In genomic region chr6:106300944-106301343, GRCh38 we compare ENCODE assay signal across 8 cellular contexts. TPM values are rescaled to one million over a fixed set of nuclear protein-coding genes. Genes with fewer than 3 reads are reported as not detected.
DNase-seq lines count a peak whose midpoint lies in the region; FAIRE-seq and TF ChIP-seq lines count a peak whose summit lies in the region.

No MANE protein-coding gene starts in this region.

- no peaks in the 10 kb centered on the region for H3K27me3 Mint-ChIP-seq in astrocyte (ENCODE audit: low read depth, unreplicated experiment)
- H3K27me3 Mint-ChIP-seq in activated T-helper 2 cell treated with anti-CD3 and anti-CD28 coated beads, Interferon-gamma antibody, Interleukin-2, Interleukin-4, amounts not matched to agents 10 μg/mL and 5 μg/mL and 100 μg/mL, durations not matched to agents 14 hours and 24 hours and 36 hours (ENCODE audit: low read depth): no peaks in the 10 kb centered on the region

- intact Hi-C loops in activated T-helper 2 cell treated with anti-CD3 and anti-CD28 coated beads, Interferon-gamma antibody, Interleukin-2, Interleukin-4, amounts not matched to agents 10 μg/mL and 5 μg/mL and 100 μg/mL, durations not matched to agents 14 hours and 24 hours and 36 hours (cut with micrococcal nuclease): loop anchor here (1.0 to 5.0 kb wide), 3 partner anchors 79 to 870 kb away; no protein-coding TSS in a partner anchor

- no peaks in the 10 kb centered on the region for H3K27me3 ChIP-seq in astrocyte (ENCODE audit: insufficient read depth, low read length)

- no peak overlapping the region for H3K4me3 Mint-ChIP-seq in astrocyte (ENCODE audit: unreplicated experiment)
- no peak overlapping the region for H3K4me3 Mint-ChIP-seq in activated T-helper 2 cell treated with anti-CD3 and anti-CD28 coated beads, Interferon-gamma antibody, Interleukin-2, Interleukin-4, amounts not matched to agents 10 μg/mL and 5 μg/mL and 100 μg/mL, durations not matched to agents 14 hours and 24 hours and 36 hours (ENCODE audit: low read depth)

- H3K4me2 ChIP-seq in astrocyte (ENCODE audit: low read length): no peak overlapping the region

- H3K4me1 Mint-ChIP-seq in astrocyte (ENCODE audit: low read depth, unreplicated experiment): no peaks in the 10 kb centered on the region
- H3K4me1 Mint-ChIP-seq in activated T-helper 2 cell treated with anti-CD3 and anti-CD28 coated beads, Interferon-gamma antibody, Interleukin-2, Interleukin-4, amounts not matched to agents 10 μg/mL and 5 μg/mL and 100 μg/mL, durations not matched to agents 14 hours and 24 hours and 36 hours (ENCODE audit: low read depth): peaks cover 13% of the 10 kb centered on the region

- H3K9me3 ChIP-seq in astrocyte (ENCODE audit: insufficient read depth, low read depth, low read length): no peaks in the 10 kb centered on the region

- H3K36me3 Mint-ChIP-seq in astrocyte (ENCODE audit: low read depth, unreplicated experiment): peaks cover 2% of the 10 kb centered on the region
- peaks cover 4% of the 10 kb centered on the region for H3K36me3 Mint-ChIP-seq in activated T-helper 2 cell treated with anti-CD3 and anti-CD28 coated beads, Interferon-gamma antibody, Interleukin-2, Interleukin-4, amounts not matched to agents 10 μg/mL and 5 μg/mL and 100 μg/mL, durations not matched to agents 14 hours and 24 hours and 36 hours (ENCODE audit: low read depth)

- no peak overlapping the region for H3K9ac ChIP-seq in astrocyte (ENCODE audit: low read length)

- no peak overlapping the region for H3K27ac Mint-ChIP-seq in astrocyte (ENCODE audit: unreplicated experiment)
- no peak overlapping the region for H3K27ac Mint-ChIP-seq in activated T-helper 2 cell treated with anti-CD3 and anti-CD28 coated beads, Interferon-gamma antibody, Interleukin-2, Interleukin-4, amounts not matched to agents 10 μg/mL and 5 μg/mL and 100 μg/mL, durations not matched to agents 14 hours and 24 hours and 36 hours

- H3K4me1 ChIP-seq in astrocyte (ENCODE audit: insufficient read depth, low read length): no peaks in the 10 kb centered on the region

- peaks cover 16% of the 10 kb centered on the region for H4K20me1 ChIP-seq in astrocyte (ENCODE audit: insufficient read depth, low read length)

- no peaks in the 10 kb centered on the region for H3K9me3 Mint-ChIP-seq in astrocyte (ENCODE audit: unreplicated experiment)
- no peaks in the 10 kb centered on the region for H3K9me3 Mint-ChIP-seq in activated T-helper 2 cell treated with anti-CD3 and anti-CD28 coated beads, Interferon-gamma antibody, Interleukin-2, Interleukin-4, amounts not matched to agents 10 μg/mL and 5 μg/mL and 100 μg/mL, durations not matched to agents 14 hours and 24 hours and 36 hours

- TF ChIP-seq CTCF in HFF-Myc (IDR thresholded peaks at IDR 0.05; ENCODE audit: low read depth, low read length, missing control alignments) (peak; percentile 41), astrocyte (IDR thresholded peaks at IDR 0.05; ENCODE audit: insufficient read depth, low read depth, low read length) (peak; percentile 47)

- DNase-seq in CD1c-positive myeloid dendritic cell (ENCODE audit: extremely low spot score) (peak; percentile 26), HFF-Myc (ENCODE audit: extremely low read depth, low read depth) (no peak), astrocyte (ENCODE audit: low read depth) (peak; percentile 44), left kidney (ENCODE audit: low read depth, low spot score) (peak; percentile 45), retina (no peak), T-helper 9 cell (no peak)
- DNase-seq in stimulated activated naive CD4-positive, alpha-beta T cell treated with Interleukin-2 at 50 U/mL for 16 hours (lab: John Stamatoyannopoulos, UW): no peak
- no peak for DNase-seq in activated T-helper 2 cell treated with anti-CD3 and anti-CD28 coated beads, Interferon-gamma antibody, Interleukin-2, Interleukin-4, amounts not matched to agents 10 μg/mL and 5 μg/mL and 100 μg/mL, durations not matched to agents 14 hours and 24 hours and 36 hours (ENCODE audit: low spot score)

- H3K36me3 ChIP-seq in astrocyte (ENCODE audit: insufficient read depth, low read length): no peaks in the 10 kb centered on the region

- H3K27ac ChIP-seq in astrocyte (ENCODE audit: low read depth, low read length): no peak overlapping the region

- no peak overlapping the region for H2AFZ ChIP-seq in astrocyte (ENCODE audit: low read depth, low read length)

- H3K79me2 ChIP-seq in astrocyte (ENCODE audit: insufficient read depth, low read length): peaks cover 55% of the 10 kb centered on the region

- no peak overlapping the region for H3K4me3 ChIP-seq in HFF-Myc (replicated peaks; ENCODE audit: low read depth, low read length)
- no peak overlapping the region for H3K4me3 ChIP-seq in astrocyte (ENCODE audit: insufficient read depth, low read depth, low read length)

- peak; percentile 34 for FAIRE-seq in astrocyte (lab: Jason Lieb, UNC)

RNA-seq across cellular contexts. Expression of gene ATG5, which starts 24.6 kb away (rescaled TPM):
- 37.8 and 39.3 TPM in 2 replicates for total RNA-seq in astrocyte
- 33.1 and 34.7 TPM in 2 replicates for total RNA-seq in activated T-helper 2 cell treated with anti-CD3 and anti-CD28 coated beads, Interferon-gamma antibody, Interleukin-2, Interleukin-4, amounts not matched to agents 10 μg/mL and 5 μg/mL and 100 μg/mL, durations not matched to agents 14 hours and 24 hours and 36 hours

RNA-seq across cellular contexts. Expression of gene CRYBG1, which starts 59.6 kb away (rescaled TPM):
- 0.64 and 1.4 TPM in 2 replicates for total RNA-seq in astrocyte
- total RNA-seq in activated T-helper 2 cell treated with anti-CD3 and anti-CD28 coated beads, Interferon-gamma antibody, Interleukin-2, Interleukin-4, amounts not matched to agents 10 μg/mL and 5 μg/mL and 100 μg/mL, durations not matched to agents 14 hours and 24 hours and 36 hours: 27.5 and 27.6 TPM in 2 replicates

Comparison
In these comparisons a context has a peak if more than half of its experiments do, and no peak if none do; other contexts are left out.
1. DNase-seq: peak in CD1c-positive myeloid dendritic cell (single experiment), astrocyte (single experiment) and left kidney (single experiment); none in HFF-Myc (single experiment), stimulated activated naive CD4-positive, alpha-beta T cell treated with Interleukin-2 at 50 U/mL for 16 hours (single experiment), activated T-helper 2 cell treated with anti-CD3 and anti-CD28 coated beads, Interferon-gamma antibody, Interleukin-2, Interleukin-4, amounts not matched to agents 10 μg/mL and 5 μg/mL and 100 μg/mL, durations not matched to agents 14 hours and 24 hours and 36 hours (single experiment), retina (single experiment) and T-helper 9 cell (single experiment).
2. RNA of gene CRYBG1, which starts 59.6 kb away (total RNA-seq): 27.5 to 27.6 TPM in activated T-helper 2 cell treated with anti-CD3 and anti-CD28 coated beads, Interferon-gamma antibody, Interleukin-2, Interleukin-4, amounts not matched to agents 10 μg/mL and 5 μg/mL and 100 μg/mL, durations not matched to agents 14 hours and 24 hours and 36 hours; 0.64 to 1.4 TPM in astrocyte; every median in the first group is over 10 times any median in the second.